ENCODE assay signal across 9 cellular contexts in genomic region chr1:1264868-1265272, GRCh38. TPM values are rescaled to one million over a fixed set of nuclear protein-coding genes. Genes with fewer than 3 reads are reported as not detected.
A peak's percentile ranks its signal among the peaks of the same experiment; 100 is the strongest.
DNase-seq lines count a peak whose midpoint lies in the region; ATAC-seq and TF ChIP-seq lines count a peak whose summit lies in the region.
"Had no signal": no experiment of that assay in that cellular context is flagged by ENCODE, and none has a peak within 500 bp of the region (broad histone marks: within the 10 kb centered on the region; RNA-seq: fewer than 3 reads in every experiment).

No MANE protein-coding gene starts in this region.

- H3K9me3 Mint-ChIP-seq in WTC11, result no peaks in the 10 kb centered on the region
- H3K9me3 Mint-ChIP-seq: T-cell had no signal

- ATAC-seq in WTC11 (peak; percentile 79), HG02870 (IDR thresholded peaks at IDR 0.05; ENCODE audit: unreplicated experiment) (no peak), GM19328 (IDR thresholded peaks at IDR 0.05; ENCODE audit: unreplicated experiment) (no peak)

- POLR2A ChIA-PET in WTC11 (lab: Charles Lee), result no interaction called here

- peak; percentile 88 for DNase-seq in AG09319 (ENCODE audit: extremely low read depth, low read depth)
- DNase-seq in HK-2 (ENCODE audit: unreplicated experiment), result peak; percentile 82
- peak; percentile 69 for DNase-seq in WTC11 (ENCODE audit: low spot score)
- peak; percentile 75 for DNase-seq in iPS-NIHi11 (ENCODE audit: low spot score)
- no peak for DNase-seq in GM10266 (ENCODE audit: extremely low spot score)
- no peak for DNase-seq in NCI-H1092 (lab: John Stamatoyannopoulos, UW)

- no peaks in the 10 kb centered on the region for H3K27me3 Mint-ChIP-seq in WTC11 (ENCODE audit: low read depth)
- H3K27me3 Mint-ChIP-seq: T-cell had no signal

- H3K4me1 Mint-ChIP-seq in WTC11, result 0 out of 2 replicates have a peak, but pooled peaks cover under 1% of the 10 kb centered on the region

- H3K27ac Mint-ChIP-seq in WTC11, result no peak overlapping the region
- H3K27ac Mint-ChIP-seq: T-cell had no signal

- CTCF ChIA-PET in WTC11 (lab: Charles Lee), result interaction anchor here (0.9 to 2.0 kb wide), 3 partner anchors 9 to 84 kb away, joined by 3 to 6 read pairs (median 5); partner anchors contain the start of gene UBE2J2

- TF ChIP-seq CTCF in AG09319 (IDR thresholded peaks at IDR 0.05; ENCODE audit: low read depth, low read length) (peak; percentile 58), WTC11 (IDR thresholded peaks at IDR 0.05) (no peak), GM10266 (IDR thresholded peaks at IDR 0.05; ENCODE audit: control insufficient read depth, insufficient read depth, low read depth, missing control alignments) (no peak)

- no peak overlapping the region for H3K4me3 Mint-ChIP-seq in WTC11
- H3K4me3 Mint-ChIP-seq: T-cell had no signal

- peaks cover 42% of the 10 kb centered on the region for H3K36me3 Mint-ChIP-seq in WTC11

TF ChIP-seq in WTC11, 78 proteins besides CTCF, POLR2A, EP300 and RAD21:
- TF ChIP-seq SOX15 (CRISPR knock-in tag; IDR thresholded peaks at IDR 0.05), result no peak
- no peak for TF ChIP-seq AR (CRISPR knock-in tag; IDR thresholded peaks at IDR 0.05)
- TF ChIP-seq KAT7 (CRISPR knock-in tag; IDR thresholded peaks at IDR 0.05; ENCODE audit: borderline replicate concordance), result no peak
- TF ChIP-seq E2F5 (CRISPR knock-in tag; IDR thresholded peaks at IDR 0.05), result 0 out of 2 replicates have a peak, but pooled peaks have one; percentile 16
- no peak for TF ChIP-seq CREB1 (CRISPR knock-in tag; IDR thresholded peaks at IDR 0.05)
- no peak for TF ChIP-seq NFATC4 (CRISPR knock-in tag; IDR thresholded peaks at IDR 0.05)
- TF ChIP-seq, protein P1, sequence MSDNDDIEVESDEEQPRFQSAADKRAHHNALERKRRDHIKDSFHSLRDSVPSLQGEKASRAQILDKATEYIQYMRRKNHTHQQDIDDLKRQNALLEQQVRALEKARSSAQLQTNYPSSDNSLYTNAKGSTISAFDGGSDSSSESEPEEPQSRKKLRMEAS (CRISPR knock-in tag; IDR thresholded peaks at IDR 0.05), result 0 out of 2 replicates have a peak, but pooled peaks have one; percentile 35

RNA-seq across cellular contexts. Expression of gene UBE2J2, which starts 8.8 kb away (rescaled TPM):
- 62.6 to 72.2 TPM (median 65.6 TPM) in 3 replicates for total RNA-seq in WTC11 (2021)

RNA-seq across cellular contexts. Expression of gene SCNN1D, which starts 15.4 kb away (rescaled TPM):
- 4.7 to 8.5 TPM (median 6.4 TPM) in 3 replicates for total RNA-seq in WTC11 (2021)

RNA-seq across cellular contexts. Expression of gene C1QTNF12, which starts 18.3 kb away (rescaled TPM):
- total RNA-seq in WTC11 (2021), result 8.5 to 10.3 TPM (median 8.5 TPM) in 3 replicates

RNA-seq across cellular contexts. Expression of gene B3GALT6, which starts 32.8 kb away (rescaled TPM):
- 18.8 to 21.4 TPM (median 20.0 TPM) in 3 replicates for total RNA-seq in WTC11 (2021)

RNA-seq across cellular contexts. Expression of gene SDF4, which starts 33.1 kb away (rescaled TPM):
- 92.3 to 105 TPM (median 101 TPM) in 3 replicates for total RNA-seq in WTC11 (2021)

Comparison
In these comparisons a context has a peak if more than half of its experiments do, and no peak if none do; other contexts are left out.
1. DNase-seq: peak in AG09319 (single experiment), HK-2 (single experiment), WTC11 (single experiment) and iPS-NIHi11 (single experiment); none in GM10266 (single experiment) and NCI-H1092 (single experiment).